ENCODE assay signal across 1 cellular context in the genomic region with DNA sequence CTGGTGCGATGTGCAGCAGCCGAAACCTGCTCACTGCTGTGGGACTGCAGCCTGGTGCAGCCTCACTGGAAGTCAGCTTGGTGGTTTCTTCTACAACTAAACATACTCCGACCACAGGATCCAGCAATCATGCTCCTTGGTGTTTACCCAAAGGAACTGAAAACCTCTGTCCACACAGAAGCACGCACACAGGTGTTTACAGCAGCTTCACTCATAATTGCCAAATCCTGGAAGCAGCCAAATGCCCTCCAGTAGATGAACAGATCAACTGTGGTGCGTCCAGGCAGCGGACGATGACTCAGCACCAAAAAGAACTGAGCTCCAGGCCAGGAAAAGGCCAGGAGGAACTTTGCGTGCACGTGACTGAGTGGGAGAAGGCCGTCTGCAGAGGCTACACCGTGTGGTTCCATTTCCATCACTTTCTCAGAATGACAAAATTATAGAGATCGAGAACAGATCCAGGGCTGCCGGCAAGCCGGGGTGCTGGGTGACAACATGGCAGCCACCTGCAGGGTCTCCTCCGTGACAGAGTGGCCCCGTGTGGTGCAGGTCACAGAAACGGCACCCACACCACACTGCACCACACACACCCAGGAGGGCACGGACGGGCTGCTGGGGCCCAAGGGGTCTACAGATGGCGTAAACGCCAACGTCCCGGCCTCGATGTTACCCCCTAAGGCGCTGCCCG.
TF ChIP-seq lines count a peak whose summit lies in the region.

No MANE protein-coding gene starts in this region.

TF ChIP-seq in endothelial cell of umbilical vein, 7 proteins besides CTCF, POLR2A, EP300 and RAD21:
- TF ChIP-seq, protein P1, sequence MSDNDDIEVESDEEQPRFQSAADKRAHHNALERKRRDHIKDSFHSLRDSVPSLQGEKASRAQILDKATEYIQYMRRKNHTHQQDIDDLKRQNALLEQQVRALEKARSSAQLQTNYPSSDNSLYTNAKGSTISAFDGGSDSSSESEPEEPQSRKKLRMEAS (IDR thresholded peaks at IDR 0.05; ENCODE audit: insufficient read depth, insufficient read length), result peak; percentile 55
- TF ChIP-seq GATA2 (IDR thresholded peaks at IDR 0.05; ENCODE audit: insufficient read depth, insufficient read length, low read depth, low read length) (no peak), FOS (IDR thresholded peaks at IDR 0.05; ENCODE audit: borderline replicate concordance, insufficient read depth, low read length) (peak; percentile 23)
